Comparison of ENCODE assay signal across 7 cellular contexts in genomic region chr11:18243783-18244362, GRCh38. TPM values are rescaled to one million over a fixed set of nuclear protein-coding genes. Genes with fewer than 3 reads are reported as not detected.
DNase-seq lines count a peak whose midpoint lies in the region; ATAC-seq and TF ChIP-seq lines count a peak whose summit lies in the region.

No MANE protein-coding gene starts in this region.

- peak overlapping the region in 2 of 6 donors; percentile 13 to 28 for H3K27ac Mint-ChIP-seq in immature natural killer cell

- no peak for TF ChIP-seq EP300 in SK-N-SH (IDR thresholded peaks at IDR 0.05; ENCODE audit: borderline replicate concordance in 1 of 2, low read depth in 1 of 2, low read length in 1 of 2)

- no peaks in the 10 kb centered on the region for H3F3A ChIP-seq in SK-N-SH (replicated peaks; ENCODE audit: insufficient read depth)

- H2AFZ ChIP-seq in SK-N-SH (ENCODE audit: low read depth) = peak overlapping the region; percentile 48; the same call in 1 of the 2 replicates

- H3K9me3 ChIP-seq in SK-N-SH (no peaks in the 10 kb centered on the region), adipocyte (ENCODE audit: control insufficient read depth, low read length) (no peaks in the 10 kb centered on the region)

- H3K36me3 Mint-ChIP-seq in immature natural killer cell = no peaks in the 10 kb centered on the region

- H3K36me3 ChIP-seq in SK-N-SH (replicated peaks in 1 of 2; ENCODE audit: control insufficient read depth in 1 of 2, insufficient read depth in 2 of 2, low read length in 1 of 2) (no peaks in the 10 kb centered on the region), adipocyte (ENCODE audit: control insufficient read depth, insufficient read depth, low read length, severe bottlenecking) (no peaks in the 10 kb centered on the region)

- H3K4me3 ChIP-seq in SK-N-SH (ENCODE audit: low read depth in 2 of 2, low read length in 1 of 2) = no peak overlapping the region
- no peak overlapping the region for H3K4me3 ChIP-seq in adipocyte (ENCODE audit: low read length)

- H3K27ac ChIP-seq in SK-N-SH (ENCODE audit: low read depth in 2 of 2, low read length in 1 of 2) = no peak overlapping the region

- H3K4me1 Mint-ChIP-seq in immature natural killer cell = peaks cover 5% of the 10 kb centered on the region in 2 donors

- peak; percentile 34 for DNase-seq in GDM1 (lab: John Stamatoyannopoulos, UW)
- DNase-seq in M059J (ENCODE audit: low read depth) = peak; percentile 76
- peak; percentile 53 for DNase-seq in SK-N-SH
- peak; percentile 79 for DNase-seq in adipocyte (ENCODE audit: low read depth)
- DNase-seq in immature natural killer cell = peak; percentile 55 to 74 (median 61)
- DNase-seq in stimulated activated CD4-positive, alpha-beta T cell treated with anti-CD3 and anti-CD28 coated beads, Interleukin-4, amount 100 ng/mL, for 24 hours = peak; percentile 66

- POLR2A ChIA-PET in SK-N-SH (lab: Yijun Ruan, JAX) = no interaction called here

- no peak overlapping the region for H3K9ac ChIP-seq in SK-N-SH
- H3K9ac ChIP-seq in adipocyte (ENCODE audit: low read length) = no peak overlapping the region

- CTCF ChIA-PET in SK-N-SH (lab: Yijun Ruan, JAX) = interaction anchor here (0.6 to 2.7 kb wide), 54 partner anchors 8 to 632 kb away, joined by 3 to 19 read pairs (median 4); partner anchors contain the start of genes IGSF22, SAA1, SAAL1 and TMEM86A

- peak; percentile 88 for TF ChIP-seq CTCF in SK-N-SH (IDR thresholded peaks at IDR 0.05)

- H3K27me3 Mint-ChIP-seq in immature natural killer cell (ENCODE audit: low read depth in 3 of 3) = peaks cover 2 to 9% (median 8%) of the 10 kb centered on the region in 3 donors

- no peaks in the 10 kb centered on the region for H3K9me2 ChIP-seq in SK-N-SH

- H4K20me1 ChIP-seq in SK-N-SH (ENCODE audit: insufficient read depth) = no peaks in the 10 kb centered on the region

- H3K4me3 Mint-ChIP-seq in immature natural killer cell = no peak overlapping the region

- no peaks in the 10 kb centered on the region for H3K4me1 ChIP-seq in SK-N-SH (ENCODE audit: control insufficient read depth in 1 of 2, insufficient read depth in 2 of 2, low read depth in 1 of 2, low read length in 1 of 2)
- H3K4me1 ChIP-seq in adipocyte (ENCODE audit: control insufficient read depth, insufficient read depth, low read length) = peaks cover 29% of the 10 kb centered on the region

- no peaks in the 10 kb centered on the region for H3K79me2 ChIP-seq in SK-N-SH (ENCODE audit: insufficient read depth)

- WGBS in SK-N-SH (ENCODE audit: low lambda C conversion rate) = 0% methylated on average over 1 of the region's 1 CpG

- H3K9me3 Mint-ChIP-seq in immature natural killer cell = no peaks in the 10 kb centered on the region

- H3K27me3 ChIP-seq in SK-N-SH (ENCODE audit: insufficient read depth) (no peaks in the 10 kb centered on the region; the same call in 1 of the 2 replicates), adipocyte (replicated peaks; ENCODE audit: control insufficient read depth, insufficient read depth, low read length) (peaks cover 5% of the 10 kb centered on the region)

- H3K4me2 ChIP-seq in SK-N-SH = no peak overlapping the region

- ATAC-seq in GM21390 (IDR thresholded peaks at IDR 0.05; ENCODE audit: unreplicated experiment) = no peak

- peak; percentile 78 for TF ChIP-seq RAD21 in SK-N-SH (IDR thresholded peaks at IDR 0.05; ENCODE audit: low read length)

TF ChIP-seq in SK-N-SH, 30 proteins besides CTCF, POLR2A, EP300 and RAD21:
- TF ChIP-seq SMC3 (IDR thresholded peaks at IDR 0.05; ENCODE audit: low read depth, low read length) (peak; percentile 53), CHD2 (IDR thresholded peaks at IDR 0.05; ENCODE audit: low read length, partially characterized antibody) (no peak)

RNA-seq across cellular contexts. Expression of gene SAA2, which starts 4.6 kb away (rescaled TPM):
- total RNA-seq in M059J (2014; rRNA removed; shearing (Covaris generic)) = 0.47 and 3.3 TPM in 2 replicates
- polyA plus RNA-seq in SK-N-SH (2012; rRNA removed) = not detected in 2 replicates
- 0.04 TPM in 1 of 2 replicates, not detected in the other for polyA plus RNA-seq in SK-N-SH (2012; cell fraction: cytosol; rRNA removed)
- polyA plus RNA-seq in SK-N-SH (2012; cell fraction: nucleus; rRNA removed) = not detected in 2 replicates
- polyA plus RNA-seq in immature natural killer cell = not detected

RNA-seq across cellular contexts. Expression of gene SAA4, which starts 7.3 kb away (rescaled TPM):
- total RNA-seq in M059J (2014; rRNA removed; shearing (Covaris generic)) = not detected in 2 replicates
- polyA plus RNA-seq in SK-N-SH (2012; rRNA removed) (not detected in 2 replicates), immature natural killer cell (not detected)
- not detected in 2 replicates for polyA plus RNA-seq in SK-N-SH (2012; cell fraction: cytosol; rRNA removed)
- not detected in 2 replicates for polyA plus RNA-seq in SK-N-SH (2012; cell fraction: nucleus; rRNA removed)

RNA-seq across cellular contexts. Expression of gene SAA1, which starts 22.2 kb away (rescaled TPM):
- 0.57 and 3.0 TPM in 2 replicates for total RNA-seq in M059J (2014; rRNA removed; shearing (Covaris generic))
- polyA plus RNA-seq in SK-N-SH (2012; rRNA removed) = not detected in 2 replicates
- polyA plus RNA-seq in SK-N-SH (2012; cell fraction: cytosol; rRNA removed) = not detected in 2 replicates
- not detected in 2 replicates for polyA plus RNA-seq in SK-N-SH (2012; cell fraction: nucleus; rRNA removed)
- not detected for polyA plus RNA-seq in immature natural killer cell
